25 cellular contexts compared by ENCODE assay signal in genomic region chr10:3605882-3606281, GRCh38.
"Had no signal": no experiment of that assay in that cellular context is flagged by ENCODE, and none has a peak within 500 bp of the region (broad histone marks: within the 10 kb centered on the region; RNA-seq: fewer than 3 reads in every experiment).

No MANE protein-coding gene starts in this region.

- H3K27me3 ChIP-seq: breast epithelium, left lung, right atrium auricular region had no signal

- H3K27ac Mint-ChIP-seq: dendritic cell treated with granulocyte-macrophage colony-stimulating factor and Interleukin-4, amounts not matched to agents 40 ng/mL and 50 ng/mL, for 4 days; endodermal cell; naive thymus-derived CD8-positive, alpha-beta T cell; stimulated activated naive B cell treated with anti-CD40 and anti-IgM and Interleukin-4, amounts not matched to agents 10 μg/mL and 1 μg/mL and 100 μg/mL, for 72 hours; T-helper 17 cell had no signal

- DNase-seq: activated CD4-positive, alpha-beta T cell treated with anti-CD3 and anti-CD28 coated beads for 1 hour; activated CD8-positive, alpha-beta memory T cell treated with anti-CD3 and anti-CD28 coated beads for 24 hours; activated effector memory CD4-positive, alpha-beta T cell treated with Interleukin-2 at 50 U/mL for 16 hours; activated naive CD4-positive, alpha-beta T cell treated with Interleukin-2 at 50 U/mL for 16 hours; activated T-cell treated with anti-CD3 and anti-CD28 coated beads, Interleukin-2, amount 50 U/mL, for 1 hour; central memory CD4-positive, alpha-beta T cell; endodermal cell; left lung; lower lobe of right lung; mesenchymal stem cell; naive thymus-derived CD8-positive, alpha-beta T cell; occipital lobe; stimulated activated CD4-positive, alpha-beta T cell treated with anti-CD3 and anti-CD28 coated beads, Interleukin-1b, Interleukin-23, amount 100 ng/mL, for 48 hours; stimulated activated CD4-positive, alpha-beta T cell treated with anti-CD3 and anti-CD28 coated beads, Interleukin-4, amount 100 ng/mL, for 4 hours; stimulated activated CD8-positive, alpha-beta memory T cell treated with anti-CD3 and anti-CD28 coated beads, Interleukin-4, amount 100 ng/mL, for 48 hours; stimulated activated naive B cell treated with anti-CD40 and anti-IgM and Interleukin-4, amounts not matched to agents 10 μg/mL and 1 μg/mL and 100 μg/mL, for 72 hours; T-helper 17 cell; T1000; WERI-Rb-1 had no signal

- H3K36me3 ChIP-seq: breast epithelium, left lung, lower lobe of right lung, right atrium auricular region, thoracic aorta, WERI-Rb-1 had no signal

- H3K4me1 ChIP-seq: breast epithelium, left lung, lower lobe of right lung, right atrium auricular region had no signal

- H3K4me3 Mint-ChIP-seq: dendritic cell treated with granulocyte-macrophage colony-stimulating factor and Interleukin-4, amounts not matched to agents 40 ng/mL and 50 ng/mL, for 4 days; endodermal cell; naive thymus-derived CD8-positive, alpha-beta T cell; neural crest cell; stimulated activated naive B cell treated with anti-CD40 and anti-IgM and Interleukin-4, amounts not matched to agents 10 μg/mL and 1 μg/mL and 100 μg/mL, for 72 hours; T-helper 17 cell had no signal

- H3K4me2 ChIP-seq: smooth muscle cell had no signal

- H3K4me3 ChIP-seq: breast epithelium, left lung, lower lobe of right lung, right atrium auricular region, smooth muscle cell, thoracic aorta had no signal

- H3K4me1 Mint-ChIP-seq: endodermal cell; naive thymus-derived CD8-positive, alpha-beta T cell; neural crest cell had no signal

- H3K27ac ChIP-seq: breast epithelium, left lung, lower lobe of right lung, right atrium auricular region, thoracic aorta, WERI-Rb-1 had no signal
